13 cellular contexts compared by ENCODE assay signal in the genomic region with DNA sequence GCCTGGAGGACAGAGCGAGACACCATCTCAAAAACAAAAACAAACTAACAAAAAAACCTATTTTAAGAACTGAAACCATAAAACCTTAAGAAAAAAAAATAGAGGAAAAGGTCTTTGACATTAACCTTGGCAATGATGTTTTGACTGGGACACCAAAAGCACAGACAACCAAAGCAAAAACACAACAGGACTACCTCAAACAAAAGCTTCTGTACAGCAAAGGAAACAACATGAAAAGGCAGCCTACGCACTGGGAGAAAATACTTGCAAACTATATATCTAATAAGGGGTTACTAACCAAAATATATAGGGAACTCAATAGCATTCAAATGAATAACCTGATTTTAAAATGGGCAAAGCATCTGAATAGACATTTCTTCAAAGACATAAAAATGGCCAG. TPM values are rescaled to one million over a fixed set of nuclear protein-coding genes. Genes with fewer than 3 reads are reported as not detected.
DNase-seq lines count a peak whose midpoint lies in the region; ATAC-seq lines count a peak whose summit lies in the region.
"Had no signal": no experiment of that assay in that cellular context is flagged by ENCODE, and none has a peak within 500 bp of the region (broad histone marks: within the 10 kb centered on the region; RNA-seq: fewer than 3 reads in every experiment).

No MANE protein-coding gene starts in this region.

- H3K27ac Mint-ChIP-seq in activated CD4-positive, alpha-beta T cell treated with anti-CD3 and anti-CD28 coated beads, Interleukin-2, amount 10 ng/mL, durations not matched to agents 7 days and 5 days = peak overlapping the region; percentile 54
- peak overlapping the region; percentile 67 for H3K27ac Mint-ChIP-seq in activated naive CD4-positive, alpha-beta T cell treated with anti-CD3 and anti-CD28 coated beads, Interleukin-2, amount 50 U/mL, for 72 hours
- no peak overlapping the region for H3K27ac Mint-ChIP-seq in activated naive CD4-positive, alpha-beta T cell treated with anti-CD3 and anti-CD28 coated beads, Interleukin-2, amount 10 ng/mL, durations not matched to agents 7 days and 5 days
- H3K27ac Mint-ChIP-seq in dendritic cell treated with granulocyte-macrophage colony-stimulating factor and Interleukin-4, amounts not matched to agents 40 ng/mL and 50 ng/mL, for 4 days = peak overlapping the region; percentile 52
- H3K27ac Mint-ChIP-seq: GM23338 had no signal

- intact Hi-C loops in dendritic cell treated with granulocyte-macrophage colony-stimulating factor and Interleukin-4, amounts not matched to agents 40 ng/mL and 50 ng/mL, for 4 days (cut with micrococcal nuclease) = no loop called here

- POLR2A ChIA-PET in activated CD4-positive, alpha-beta T cell treated with anti-CD3 and anti-CD28 coated beads, Interleukin-2, amount 10 ng/mL, durations not matched to agents 7 days and 5 days (lab: Charles Lee) = no interaction called here

- peaks cover 26% of the 10 kb centered on the region for H3K4me1 Mint-ChIP-seq in activated CD4-positive, alpha-beta T cell treated with anti-CD3 and anti-CD28 coated beads, Interleukin-2, amount 10 ng/mL, durations not matched to agents 7 days and 5 days
- peaks cover 14% of the 10 kb centered on the region for H3K4me1 Mint-ChIP-seq in activated naive CD4-positive, alpha-beta T cell treated with anti-CD3 and anti-CD28 coated beads, Interleukin-2, amount 10 ng/mL, durations not matched to agents 7 days and 5 days
- H3K4me1 Mint-ChIP-seq in dendritic cell treated with granulocyte-macrophage colony-stimulating factor and Interleukin-4, amounts not matched to agents 40 ng/mL and 50 ng/mL, for 4 days (ENCODE audit: low read depth) = peaks cover 42% of the 10 kb centered on the region
- H3K4me1 Mint-ChIP-seq: GM23338 had no signal

- CTCF ChIA-PET in activated CD4-positive, alpha-beta T cell treated with anti-CD3 and anti-CD28 coated beads, Interleukin-2, amount 10 ng/mL, durations not matched to agents 7 days and 5 days (lab: Charles Lee) = no interaction called here
- CTCF ChIA-PET in activated naive CD4-positive, alpha-beta T cell treated with anti-CD3 and anti-CD28 coated beads, Interleukin-2, amount 10 ng/mL, durations not matched to agents 7 days and 5 days (lab: Charles Lee) = no interaction called here

- no peak for DNase-seq in activated CD4-positive, alpha-beta T cell treated with anti-CD3 and anti-CD28 coated beads, Interleukin-2, amount 10 ng/mL, durations not matched to agents 7 days and 5 days
- DNase-seq in activated CD4-positive, alpha-beta T cell treated with anti-CD3 and anti-CD28 coated beads for 4 hours = no peak
- no peak for DNase-seq in activated naive CD4-positive, alpha-beta T cell treated with anti-CD3 and anti-CD28 coated beads, Interleukin-2, amount 50 U/mL, for 72 hours (ENCODE audit: low spot score in 2 of 2)
- DNase-seq in activated naive CD4-positive, alpha-beta T cell treated with anti-CD3 and anti-CD28 coated beads, Interleukin-2, amount 10 ng/mL, durations not matched to agents 7 days and 5 days = no peak
- DNase-seq in stimulated activated CD4-positive, alpha-beta T cell treated with anti-CD3 and anti-CD28 coated beads, Interleukin-12 subunit alpha, Interleukin-12 subunit beta, amount 100 ng/mL, for 4 hours = no peak
- DNase-seq: 8988T, AML-193, DMS79, H7 had no signal

- H3K36me3 Mint-ChIP-seq in activated CD4-positive, alpha-beta T cell treated with anti-CD3 and anti-CD28 coated beads, Interleukin-2, amount 10 ng/mL, durations not matched to agents 7 days and 5 days (ENCODE audit: low read depth) = peaks cover 79% of the 10 kb centered on the region
- peaks cover 29 to 54% of the 10 kb centered on the region in 2 donors for H3K36me3 Mint-ChIP-seq in activated naive CD4-positive, alpha-beta T cell treated with anti-CD3 and anti-CD28 coated beads, Interleukin-2, amount 50 U/mL, for 72 hours
- peaks cover 80% of the 10 kb centered on the region for H3K36me3 Mint-ChIP-seq in activated naive CD4-positive, alpha-beta T cell treated with anti-CD3 and anti-CD28 coated beads, Interleukin-2, amount 10 ng/mL, durations not matched to agents 7 days and 5 days
- peaks cover 74% of the 10 kb centered on the region for H3K36me3 Mint-ChIP-seq in dendritic cell treated with granulocyte-macrophage colony-stimulating factor and Interleukin-4, amounts not matched to agents 40 ng/mL and 50 ng/mL, for 4 days (ENCODE audit: low read depth)

- H3K4me3 Mint-ChIP-seq in activated CD4-positive, alpha-beta T cell treated with anti-CD3 and anti-CD28 coated beads, Interleukin-2, amount 10 ng/mL, durations not matched to agents 7 days and 5 days = no peak overlapping the region
- H3K4me3 Mint-ChIP-seq in activated naive CD4-positive, alpha-beta T cell treated with anti-CD3 and anti-CD28 coated beads, Interleukin-2, amount 10 ng/mL, durations not matched to agents 7 days and 5 days = no peak overlapping the region
- H3K4me3 Mint-ChIP-seq in dendritic cell treated with granulocyte-macrophage colony-stimulating factor and Interleukin-4, amounts not matched to agents 40 ng/mL and 50 ng/mL, for 4 days = no peak overlapping the region
- H3K4me3 Mint-ChIP-seq: GM23338 had no signal

- ATAC-seq in activated naive CD4-positive, alpha-beta T cell treated with anti-CD3 and anti-CD28 coated beads, Interleukin-2, amount 50 U/mL, for 72 hours = no peak
- no peak for ATAC-seq in GM21786 (IDR thresholded peaks at IDR 0.05; ENCODE audit: unreplicated experiment)
- ATAC-seq: GM12878, GM23338 had no signal

- no peaks in the 10 kb centered on the region for H3K27me3 Mint-ChIP-seq in activated CD4-positive, alpha-beta T cell treated with anti-CD3 and anti-CD28 coated beads, Interleukin-2, amount 10 ng/mL, durations not matched to agents 7 days and 5 days
- H3K27me3 Mint-ChIP-seq in activated naive CD4-positive, alpha-beta T cell treated with anti-CD3 and anti-CD28 coated beads, Interleukin-2, amount 10 ng/mL, durations not matched to agents 7 days and 5 days = no peaks in the 10 kb centered on the region
- no peaks in the 10 kb centered on the region for H3K27me3 Mint-ChIP-seq in dendritic cell treated with granulocyte-macrophage colony-stimulating factor and Interleukin-4, amounts not matched to agents 40 ng/mL and 50 ng/mL, for 4 days

- H3K9me3 Mint-ChIP-seq in activated CD4-positive, alpha-beta T cell treated with anti-CD3 and anti-CD28 coated beads, Interleukin-2, amount 10 ng/mL, durations not matched to agents 7 days and 5 days = peaks cover 25% of the 10 kb centered on the region
- H3K9me3 Mint-ChIP-seq in activated naive CD4-positive, alpha-beta T cell treated with anti-CD3 and anti-CD28 coated beads, Interleukin-2, amount 50 U/mL, for 72 hours = peaks cover 7 to 15% of the 10 kb centered on the region in 2 donors
- peaks cover 27% of the 10 kb centered on the region for H3K9me3 Mint-ChIP-seq in activated naive CD4-positive, alpha-beta T cell treated with anti-CD3 and anti-CD28 coated beads, Interleukin-2, amount 10 ng/mL, durations not matched to agents 7 days and 5 days
- H3K9me3 Mint-ChIP-seq in dendritic cell treated with granulocyte-macrophage colony-stimulating factor and Interleukin-4, amounts not matched to agents 40 ng/mL and 50 ng/mL, for 4 days = peaks cover 33% of the 10 kb centered on the region

RNA-seq across cellular contexts. Expression of a gene that starts 32.3 kb away (rescaled TPM):
- 10 to 100 TPM; 43.5 to 45.4 TPM for total RNA-seq in activated CD4-positive, alpha-beta T cell treated with anti-CD3 and anti-CD28 coated beads, Interleukin-2, amount 10 ng/mL, durations not matched to agents 7 days and 5 days
- total RNA-seq in activated naive CD4-positive, alpha-beta T cell treated with anti-CD3 and anti-CD28 coated beads, Interleukin-2, amount 50 U/mL, for 72 hours = 10 to 100 TPM; 26.8 to 44.4 TPM

RNA-seq across cellular contexts. Expression of a gene that starts 44.9 kb away (rescaled TPM):
- 10 to 100 TPM; 52.4 to 54.3 TPM for total RNA-seq in activated CD4-positive, alpha-beta T cell treated with anti-CD3 and anti-CD28 coated beads, Interleukin-2, amount 10 ng/mL, durations not matched to agents 7 days and 5 days
- 10 to 100 TPM; 50.3 to 75.4 TPM for total RNA-seq in activated naive CD4-positive, alpha-beta T cell treated with anti-CD3 and anti-CD28 coated beads, Interleukin-2, amount 50 U/mL, for 72 hours
